In the genomic region with DNA sequence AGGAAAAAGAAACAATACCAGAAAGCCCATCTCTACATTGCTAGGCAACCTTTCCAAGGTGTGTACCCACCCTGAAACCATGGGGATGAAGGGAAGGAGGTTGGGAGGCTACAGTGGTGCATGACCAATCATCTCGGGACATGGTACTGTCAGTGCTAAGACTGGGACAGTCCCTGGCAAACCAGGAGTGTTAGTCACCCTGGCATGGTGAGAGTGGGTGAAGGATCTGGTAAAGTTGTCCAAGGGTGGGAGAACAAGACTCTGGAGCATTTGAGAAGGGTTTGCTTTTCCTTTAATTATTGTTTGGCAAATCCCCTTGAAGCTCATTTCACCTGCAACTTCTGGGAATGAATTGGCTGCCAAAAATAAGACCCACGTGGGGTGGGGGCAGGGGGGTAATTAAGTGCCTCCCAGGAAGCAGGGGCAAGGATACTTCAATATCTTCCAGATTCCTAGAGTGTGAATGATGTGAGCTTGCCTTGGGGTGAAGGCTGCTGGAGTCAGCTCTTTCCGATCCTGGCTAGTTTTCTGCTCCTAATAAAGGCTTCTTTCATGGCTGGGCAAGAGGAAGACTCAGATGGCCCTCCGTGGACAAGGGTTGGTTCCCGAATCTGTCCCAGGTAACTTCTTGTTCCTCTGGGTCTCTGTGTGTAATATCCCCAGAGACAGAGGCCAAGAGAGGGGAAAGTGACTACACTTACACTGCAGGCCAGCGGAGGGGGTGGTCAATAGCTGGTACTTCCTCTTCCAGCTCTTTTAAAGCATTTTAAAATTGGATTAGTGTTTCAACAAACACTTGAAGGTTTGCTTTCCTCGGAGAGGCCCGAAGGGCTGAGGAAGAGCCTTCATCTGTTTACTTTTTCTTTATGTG, we compare ENCODE assay signal across 14 cellular contexts.
DNase-seq lines count a peak whose midpoint lies in the region; ATAC-seq, FAIRE-seq and TF ChIP-seq lines count a peak whose summit lies in the region.
"Had no signal": no experiment of that assay in that cellular context is flagged by ENCODE, and none has a peak within 500 bp of the region (broad histone marks: within the 10 kb centered on the region; RNA-seq: fewer than 3 reads in every experiment).

No MANE protein-coding gene starts in this region.

- TF ChIP-seq EP300 in GM12878 (IDR thresholded peaks at IDR 0.05; ENCODE audit: borderline replicate concordance in 1 of 2, control insufficient read depth in 1 of 2, low read depth in 2 of 2, low read length in 2 of 2), result no peak

- H3K36me3 Mint-ChIP-seq in nephron (ENCODE audit: low read depth) (no peaks in the 10 kb centered on the region), CD14-positive monocyte (peaks cover 2 to 4% of the 10 kb centered on the region in 2 donors)
- H3K36me3 Mint-ChIP-seq: CD4-positive, CD25-positive, alpha-beta regulatory T cell had no signal

- H3K27me3 ChIP-seq in GM12878 (replicated peaks in 1 of 2; ENCODE audit: control insufficient read depth in 2 of 2, insufficient read depth in 2 of 2, low read length in 1 of 2), result no peaks in the 10 kb centered on the region; a peak in 1 of 4 replicates
- H3K27me3 ChIP-seq: suprapubic skin had no signal

- H4K20me1 ChIP-seq in GM12878 (ENCODE audit: control insufficient read depth, insufficient read depth), result no peaks in the 10 kb centered on the region

- WGBS in GM12878 (ENCODE audit: insufficient coverage, insufficient replicate concordance, low lambda C conversion rate, missing lambda C conversion rate), result 15% methylated on average over 8 of the region's 8 CpGs

- SMC1A ChIA-PET in GM12878 (lab: Charles Lee; ENCODE audit: uncharacterized antibody, unreplicated experiment), result interaction anchor here (0.7 to 0.8 kb wide), 2 partner anchors 14 to 34 kb away, joined by 3 to 5 read pairs; no protein-coding TSS in a partner anchor

- H3K4me1 ChIP-seq in GM12878 (ENCODE audit: control insufficient read depth, insufficient read depth, low read length), result no peaks in the 10 kb centered on the region

- intact Hi-C loops in GM12878 (cut with micrococcal nuclease; ENCODE audit: unreplicated experiment) (no loop called here), CD14-positive monocyte (cut with micrococcal nuclease) (no loop called here)

- H3K79me2 ChIP-seq in GM12878 (ENCODE audit: control insufficient read depth, insufficient read depth, low read length), result no peaks in the 10 kb centered on the region

- TF ChIP-seq CTCF in GM12878 (IDR thresholded peaks at IDR 0.05 in 2 of 3, conservative IDR thresholded peaks at IDR 0.05 in 1 of 3; ENCODE audit: control insufficient read depth in 2 of 3, extremely low read depth in 1 of 3, insufficient read depth in 1 of 3, low read depth in 3 of 3, low read length in 3 of 3) (no peak), nephron (IDR thresholded peaks at IDR 0.05; ENCODE audit: unreplicated experiment in 3 of 3) (no peak), omental fat pad (IDR thresholded peaks at IDR 0.05) (no peak), CD14-positive monocyte (IDR thresholded peaks at IDR 0.05) (no peak)

- in situ Hi-C loops in GM12878 (cut with MboI), result no loop called here

- DNase-seq in EL (peak; percentile 22), MV-4-11 (lab: John Stamatoyannopoulos, UW) (peak; percentile 56), GM12878 (ENCODE audit: low read depth, low spot score) (no peak), omental fat pad (ENCODE audit: low spot score) (no peak), NCI-H1048 (lab: John Stamatoyannopoulos, UW) (no peak), CD14-positive monocyte (ENCODE audit: low spot score) (no peak)
- DNase-seq: activated CD4-positive, alpha-beta T cell treated with anti-CD3 and anti-CD28 coated beads, Interleukin-2, amount 50 U/mL, for 1 hour; CD4-positive, CD25-positive, alpha-beta regulatory T cell; central memory CD4-positive, alpha-beta T cell; right cardiac atrium had no signal

- H3K27ac ChIP-seq in GM12878 (ENCODE audit: control insufficient read depth, insufficient read depth), result no peak overlapping the region
- H3K27ac ChIP-seq: suprapubic skin had no signal

- POLR2A ChIA-PET in GM12878 (lab: Charles Lee), result interaction anchor here (0.6 to 1.3 kb wide), 3 partner anchors 8 to 62 kb away, joined by 3 to 7 read pairs (median 5); a partner anchor contains a TSS

- H3K27me3 Mint-ChIP-seq in nephron (ENCODE audit: low read depth) (no peaks in the 10 kb centered on the region), CD14-positive monocyte (ENCODE audit: low read depth in 3 of 3) (peaks cover 42 to 59% (median 42%) of the 10 kb centered on the region in 3 donors)
- H3K27me3 Mint-ChIP-seq: CD4-positive, CD25-positive, alpha-beta regulatory T cell had no signal

- no peak overlapping the region for H3K4me3 ChIP-seq in GM12878
- H3K4me3 ChIP-seq: suprapubic skin had no signal

- TF ChIP-seq RAD21 in GM12878 (IDR thresholded peaks at IDR 0.05; ENCODE audit: insufficient read depth, low read depth, low read length), result no peak

- H3K4me3 Mint-ChIP-seq in nephron, result no peak overlapping the region
- peak overlapping the region in 1 of 2 donors; percentile 71 for H3K4me3 Mint-ChIP-seq in CD14-positive monocyte
- H3K4me3 Mint-ChIP-seq: CD4-positive, CD25-positive, alpha-beta regulatory T cell had no signal

- ATAC-seq in GM12878 (peak; percentile 56), omental fat pad (ENCODE audit: low FRiP score) (no peak), GM21619 (IDR thresholded peaks at IDR 0.05; ENCODE audit: unreplicated experiment) (no peak)
- ATAC-seq: esophagus mucosa, right cardiac atrium had no signal

- H3K9ac ChIP-seq in GM12878 (ENCODE audit: control insufficient read depth, insufficient read depth, low read length), result no peak overlapping the region

- RAD21 ChIA-PET in GM12878 (lab: Charles Lee; ENCODE audit: unreplicated experiment), result interaction anchor here (0.7 kb wide), 1 partner anchor 9 kb away, joined by 3 read pairs; no protein-coding TSS in a partner anchor

- no peak overlapping the region for H2AFZ ChIP-seq in GM12878 (ENCODE audit: control insufficient read depth, low read depth, low read length)

- no peak for FAIRE-seq in GM12878 (lab: Jason Lieb, UNC)

- H3K36me3 ChIP-seq in GM12878 (ENCODE audit: control insufficient read depth in 2 of 2, insufficient read depth in 2 of 2, low read length in 1 of 2), result no peaks in the 10 kb centered on the region
- H3K36me3 ChIP-seq: suprapubic skin had no signal

- BruUV-seq in GM12878 (replicated peaks; lab: Mats Ljungman, UMichigan), result no TSS peak

- H3K4me1 Mint-ChIP-seq in nephron (peaks cover 65% of the 10 kb centered on the region), CD14-positive monocyte (peaks cover 43% of the 10 kb centered on the region)

- H3K9me3 Mint-ChIP-seq in nephron (no peaks in the 10 kb centered on the region), CD14-positive monocyte (peaks cover 0 to 4% (median 2%) of the 10 kb centered on the region in 7 donors)

- TF ChIP-seq POLR2A in GM12878 (IDR thresholded peaks at IDR 0.05; ENCODE audit: low read depth, low read length), result no peak

- H3K4me2 ChIP-seq in GM12878 (ENCODE audit: control insufficient read depth, insufficient read depth), result no peak overlapping the region

- CTCF ChIA-PET in GM12878 (lab: Yijun Ruan, JAX), result interaction anchor here (1.2 kb wide), 2 partner anchors 36 to 163 kb away, joined by 3 to 4 read pairs; no protein-coding TSS in a partner anchor

- H3K27ac Mint-ChIP-seq in nephron (peak overlapping the region; percentile 37 to 79 (median 49)), CD14-positive monocyte (peak overlapping the region in 1 of 7 donors; percentile 33)

- no peaks in the 10 kb centered on the region for H3K9me3 ChIP-seq in GM12878 (replicated peaks; ENCODE audit: control insufficient read depth, insufficient read depth, low read length)
- H3K9me3 ChIP-seq: suprapubic skin had no signal

TF ChIP-seq in GM12878, 131 proteins besides CTCF, POLR2A, EP300 and RAD21 (continues in another document):
- TF ChIP-seq, protein P1, sequence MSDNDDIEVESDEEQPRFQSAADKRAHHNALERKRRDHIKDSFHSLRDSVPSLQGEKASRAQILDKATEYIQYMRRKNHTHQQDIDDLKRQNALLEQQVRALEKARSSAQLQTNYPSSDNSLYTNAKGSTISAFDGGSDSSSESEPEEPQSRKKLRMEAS (IDR thresholded peaks at IDR 0.05; ENCODE audit: low read depth, low read length), result no peak
- TF ChIP-seq, protein P2, sequence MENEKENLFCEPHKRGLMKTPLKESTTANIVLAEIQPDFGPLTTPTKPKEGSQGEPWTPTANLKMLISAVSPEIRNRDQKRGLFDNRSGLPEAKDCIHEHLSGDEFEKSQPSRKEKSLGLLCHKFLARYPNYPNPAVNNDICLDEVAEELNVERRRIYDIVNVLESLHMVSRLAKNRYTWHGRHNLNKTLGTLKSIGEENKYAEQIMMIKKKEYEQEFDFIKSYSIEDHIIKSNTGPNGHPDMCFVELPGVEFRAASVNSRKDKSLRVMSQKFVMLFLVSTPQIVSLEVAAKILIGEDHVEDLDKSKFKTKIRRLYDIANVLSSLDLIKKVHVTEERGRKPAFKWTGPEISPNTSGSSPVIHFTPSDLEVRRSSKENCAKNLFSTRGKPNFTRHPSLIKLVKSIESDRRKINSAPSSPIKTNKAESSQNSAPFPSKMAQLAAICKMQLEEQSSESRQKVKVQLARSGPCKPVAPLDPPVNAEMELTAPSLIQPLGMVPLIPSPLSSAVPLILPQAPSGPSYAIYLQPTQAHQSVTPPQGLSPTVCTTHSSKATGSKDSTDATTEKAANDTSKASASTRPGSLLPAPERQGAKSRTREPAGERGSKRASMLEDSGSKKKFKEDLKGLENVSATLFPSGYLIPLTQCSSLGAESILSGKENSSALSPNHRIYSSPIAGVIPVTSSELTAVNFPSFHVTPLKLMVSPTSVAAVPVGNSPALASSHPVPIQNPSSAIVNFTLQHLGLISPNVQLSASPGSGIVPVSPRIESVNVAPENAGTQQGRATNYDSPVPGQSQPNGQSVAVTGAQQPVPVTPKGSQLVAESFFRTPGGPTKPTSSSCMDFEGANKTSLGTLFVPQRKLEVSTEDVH (IDR thresholded peaks at IDR 0.05; ENCODE audit: low read depth, partially characterized antibody), result no peak
- TF ChIP-seq, protein P3, sequence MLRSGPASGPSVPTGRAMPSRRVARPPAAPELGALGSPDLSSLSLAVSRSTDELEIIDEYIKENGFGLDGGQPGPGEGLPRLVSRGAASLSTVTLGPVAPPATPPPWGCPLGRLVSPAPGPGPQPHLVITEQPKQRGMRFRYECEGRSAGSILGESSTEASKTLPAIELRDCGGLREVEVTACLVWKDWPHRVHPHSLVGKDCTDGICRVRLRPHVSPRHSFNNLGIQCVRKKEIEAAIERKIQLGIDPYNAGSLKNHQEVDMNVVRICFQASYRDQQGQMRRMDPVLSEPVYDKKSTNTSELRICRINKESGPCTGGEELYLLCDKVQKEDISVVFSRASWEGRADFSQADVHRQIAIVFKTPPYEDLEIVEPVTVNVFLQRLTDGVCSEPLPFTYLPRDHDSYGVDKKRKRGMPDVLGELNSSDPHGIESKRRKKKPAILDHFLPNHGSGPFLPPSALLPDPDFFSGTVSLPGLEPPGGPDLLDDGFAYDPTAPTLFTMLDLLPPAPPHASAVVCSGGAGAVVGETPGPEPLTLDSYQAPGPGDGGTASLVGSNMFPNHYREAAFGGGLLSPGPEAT (IDR thresholded peaks at IDR 0.05; ENCODE audit: low read depth), result no peak
- no peak for TF ChIP-seq PAX8 (IDR thresholded peaks at IDR 0.05)
- TF ChIP-seq JUND (IDR thresholded peaks at IDR 0.05; ENCODE audit: low read depth, low read length), result no peak
- no peak for TF ChIP-seq CEBPB (IDR thresholded peaks at IDR 0.05; ENCODE audit: borderline replicate concordance in 1 of 2, low read depth in 2 of 2, low read length in 2 of 2)

Comparison
In these comparisons a context has a peak if more than half of its experiments do, and no peak if none do; other contexts are left out.
1. DNase-seq: peak in EL (single experiment) and MV-4-11 (single experiment); none in GM12878 (single experiment), omental fat pad (single experiment), NCI-H1048 (single experiment) and CD14-positive monocyte (single experiment).